ENCODE assay signal across 9 cellular contexts in genomic region chr11:66607126-66607834, GRCh38. TPM values are rescaled to one million over a fixed set of nuclear protein-coding genes. Genes with fewer than 3 reads are reported as not detected.
DNase-seq lines count a peak whose midpoint lies in the region; TF ChIP-seq lines count a peak whose summit lies in the region.
"Had no signal": no experiment of that assay in that cellular context is flagged by ENCODE, and none has a peak within 500 bp of the region (broad histone marks: within the 10 kb centered on the region; RNA-seq: fewer than 3 reads in every experiment).

No MANE protein-coding gene starts in this region.

- peaks cover 0 to 53% (median 46%) of the 10 kb centered on the region in 3 experiments; a peak in 6 of 7 replicates for H3K36me3 Mint-ChIP-seq in H9 (ENCODE audit: insufficient read depth in 1 of 3, low read depth in 3 of 3)

- H3K4ac ChIP-seq in H9 (ENCODE audit: low read depth, low read length): no peak overlapping the region

- H3K9ac ChIP-seq in H9 (ENCODE audit: extremely low read depth, insufficient read length, low read length): no peak overlapping the region

- no peak overlapping the region for H3K27ac ChIP-seq in HEK293 (ENCODE audit: extremely low read depth, low read depth, low read length)
- no peak overlapping the region for H3K27ac ChIP-seq in H9 (ENCODE audit: insufficient read length, low read depth, low read length)

- H2BK120ac ChIP-seq in H9 (ENCODE audit: low read depth, low read length, poor library complexity, severe bottlenecking): no peak overlapping the region

- no peak overlapping the region for H3K23ac ChIP-seq in H9 (ENCODE audit: insufficient read length, low read depth, low read length)

- no peak overlapping the region for H3K14ac ChIP-seq in H9 (ENCODE audit: insufficient read depth, low read length)

- H4K5ac ChIP-seq in H9 (ENCODE audit: insufficient read length, low read depth, low read length): no peak overlapping the region

- H2BK15ac ChIP-seq in H9 (ENCODE audit: low read depth, low read length): no peak overlapping the region

- H3K23me2 ChIP-seq in H9 (ENCODE audit: insufficient read length, low read depth, low read length, poor library complexity, severe bottlenecking): no peaks in the 10 kb centered on the region

- H3K27me3 ChIP-seq in H9 (ENCODE audit: insufficient read depth, low read length): no peaks in the 10 kb centered on the region

- H3K4me1 Mint-ChIP-seq in H9: no peaks in the 10 kb centered on the region

- POLR2A ChIA-PET in HEK293 (lab: Yijun Ruan, JAX): interaction anchor here (0.6 to 2.9 kb wide), 4 partner anchors 9 to 332 kb away, joined by 3 to 22 read pairs (median 4); partner anchors contain the start of genes RBM14 and RBM4

- H2BK20ac ChIP-seq in H9 (ENCODE audit: low read depth, low read length, poor library complexity, severe bottlenecking): no peak overlapping the region

- CTCF ChIA-PET in HEK293 (lab: Yijun Ruan, JAX): interaction anchor here (0.6 to 1.1 kb wide), 3 partner anchors 29 to 1128 kb away, joined by 3 to 5 read pairs (median 4); partner anchors contain the start of gene PELI3

- WGBS in H9 (ENCODE audit: extremely low coverage, insufficient read length, low lambda C conversion rate): no CpG with 5 or more reads among the region's 8 CpGs

- H3K36me3 ChIP-seq in HEK293 (ENCODE audit: control insufficient read depth in 2 of 2, insufficient read depth in 1 of 2, low read length in 2 of 2): peaks cover 0 to 42% of the 10 kb centered on the region in 2 experiments; a peak in 1 of 3 replicates

- H3K56ac ChIP-seq in H9 (ENCODE audit: insufficient read length, low read depth, low read length): no peak overlapping the region

- H3K18ac ChIP-seq in H9 (ENCODE audit: insufficient read length, low read depth, low read length): no peak overlapping the region

- no peak overlapping the region for H2AFZ ChIP-seq in H9 (ENCODE audit: low read length)

- H3K9me3 ChIP-seq in HEK293 (ENCODE audit: control insufficient read depth, insufficient read depth, low read depth, low read length) (no peaks in the 10 kb centered on the region), H9 (ENCODE audit: control insufficient read depth, low read depth, low read length) (no peaks in the 10 kb centered on the region)

- H3T11ph ChIP-seq in H9 (ENCODE audit: low read length): no peak overlapping the region

- H3K4me1 ChIP-seq in HEK293 (ENCODE audit: control insufficient read depth, insufficient read depth, low read length) (peaks cover 2% of the 10 kb centered on the region; the same call in 1 of the 2 replicates), H9 (ENCODE audit: insufficient read depth, low read length) (no peaks in the 10 kb centered on the region)

- H3K27ac Mint-ChIP-seq in H9: peak overlapping the region in 1 of 3 experiments; percentile 83; a peak in 2 of 7 replicates

- H3K4me2 ChIP-seq in H9 (ENCODE audit: insufficient read depth, insufficient read length, low read length): no peak overlapping the region

- H3K4me3 Mint-ChIP-seq in H9: no peak overlapping the region; a peak in 1 of 5 replicates
- H3K4me3 Mint-ChIP-seq: memory B cell had no signal

- H3K27me3 Mint-ChIP-seq in H9 (ENCODE audit: low read depth): no peaks in the 10 kb centered on the region
- H3K27me3 Mint-ChIP-seq: memory B cell had no signal

- no peak for TF ChIP-seq CTCF in HEK293 (tag by site-specific recombination; IDR thresholded peaks at IDR 0.05)
- TF ChIP-seq CTCF in astrocyte of the spinal cord (IDR thresholded peaks at IDR 0.05; ENCODE audit: low read depth, low read length): no peak
- TF ChIP-seq CTCF in H9 (conservative IDR thresholded peaks at IDR 0.05): no peak

- H3K9me3 Mint-ChIP-seq in H9: peaks cover 0 to 3% of the 10 kb centered on the region in 2 experiments; a peak in 2 of 5 replicates
- H3K9me3 Mint-ChIP-seq: memory B cell had no signal

- H3K79me2 ChIP-seq in H9 (ENCODE audit: insufficient read depth, low read length): no peaks in the 10 kb centered on the region

- H3K4me3 ChIP-seq in HEK293 (ENCODE audit: low read depth, low read length) (no peak overlapping the region), astrocyte of the spinal cord (ENCODE audit: low read depth, low read length) (no peak overlapping the region)

- in situ Hi-C loops in astrocyte of the spinal cord (cut with HindIII; ENCODE audit: low sequenced_read_pairs): no loop called here

- H4K20me1 ChIP-seq in H9 (ENCODE audit: control insufficient read depth, insufficient read depth, insufficient read length): no peaks in the 10 kb centered on the region

- DNase-seq in astrocyte of the spinal cord (ENCODE audit: low read depth, low spot score) (peak; percentile 89), iris pigment epithelial cell (ENCODE audit: low read depth) (peak; percentile 71), stromal cell of bone marrow (ENCODE audit: low read depth) (peak; percentile 88), H9 (no peak)
- DNase-seq in activated naive CD4-positive, alpha-beta T cell (lab: John Stamatoyannopoulos, UW): no peak
- DNase-seq in stimulated activated CD4-positive, alpha-beta T cell treated with anti-CD3 and anti-CD28 coated beads, Interleukin-4, amount 100 ng/mL, for 24 hours: no peak
- no peak for DNase-seq in activated CD4-positive, alpha-beta T cell treated with anti-CD3 and anti-CD28 coated beads, Interleukin-2, amount 50 U/mL, for 4 hours

- H2BK5ac ChIP-seq in H9 (ENCODE audit: insufficient read length, low read length): no peak overlapping the region

- H2AK5ac ChIP-seq in H9 (ENCODE audit: insufficient read length, low read length): no peak overlapping the region

- no peak overlapping the region for H4K8ac ChIP-seq in H9 (replicated peaks; ENCODE audit: insufficient read length, low read depth, low read length)

- H2BK12ac ChIP-seq in H9 (ENCODE audit: insufficient read length, low read depth, low read length): no peak overlapping the region

- H3K79me1 ChIP-seq in H9 (ENCODE audit: insufficient read depth, low read depth, low read length, poor library complexity, severe bottlenecking): no peaks in the 10 kb centered on the region

- no peak overlapping the region for H4K91ac ChIP-seq in H9 (ENCODE audit: insufficient read length, low read depth, low read length)

TF ChIP-seq in HEK293, 187 proteins besides CTCF, POLR2A, EP300 and RAD21 (continues in another document):
- no peak for TF ChIP-seq IKZF3 (tag by site-specific recombination; IDR thresholded peaks at IDR 0.05)
- TF ChIP-seq PRDM2 (tag by site-specific recombination; IDR thresholded peaks at IDR 0.05; ENCODE audit: borderline replicate concordance): no peak
- peak; percentile 57; the same call in 1 of the 2 replicates for TF ChIP-seq ZNF548 (tag by site-specific recombination; IDR thresholded peaks at IDR 0.05)
- peak; percentile 54; the same call in 1 of the 2 replicates for TF ChIP-seq ZNF692 (tag by site-specific recombination; IDR thresholded peaks at IDR 0.05)
- TF ChIP-seq ZIC2 (tag by site-specific recombination; IDR thresholded peaks at IDR 0.05): peak; percentile 48
- no peak for TF ChIP-seq ZNF175 (tag by site-specific recombination; IDR thresholded peaks at IDR 0.05)

RNA-seq across cellular contexts. Expression of gene RBM14, which starts 9.2 kb away (rescaled TPM):
- total RNA-seq in H9 (2021): 164 and 171 TPM in 2 replicates

RNA-seq across cellular contexts. Expression of gene CCS, which starts 14.3 kb away (rescaled TPM):
- 57.5 and 61.1 TPM in 2 replicates for total RNA-seq in H9 (2021)

RNA-seq across cellular contexts. Expression of gene CCDC87, which starts 14.4 kb away (rescaled TPM):
- 0.88 and 1.1 TPM in 2 replicates for total RNA-seq in H9 (2021)

RNA-seq across cellular contexts. Expression of gene RBM4, which starts 31.2 kb away (rescaled TPM):
- total RNA-seq in H9 (2021): 264 and 272 TPM in 2 replicates

RNA-seq across cellular contexts. Expression of gene CTSF, which starts 38.9 kb away (rescaled TPM):
- total RNA-seq in H9 (2021): 0.48 and 0.98 TPM in 2 replicates

Comparison
In these comparisons a context has a peak if more than half of its experiments do, and no peak if none do; other contexts are left out.
1. DNase-seq: peak in astrocyte of the spinal cord (single experiment), iris pigment epithelial cell (single experiment) and stromal cell of bone marrow (single experiment); none in activated naive CD4-positive, alpha-beta T cell (0 of 4), stimulated activated CD4-positive, alpha-beta T cell treated with anti-CD3 and anti-CD28 coated beads, Interleukin-4, amount 100 ng/mL, for 24 hours (single experiment), H9 (single experiment) and activated CD4-positive, alpha-beta T cell treated with anti-CD3 and anti-CD28 coated beads, Interleukin-2, amount 50 U/mL, for 4 hours (0 of 2).